Comparison of ENCODE assay signal across 1 cellular context in the genomic region with DNA sequence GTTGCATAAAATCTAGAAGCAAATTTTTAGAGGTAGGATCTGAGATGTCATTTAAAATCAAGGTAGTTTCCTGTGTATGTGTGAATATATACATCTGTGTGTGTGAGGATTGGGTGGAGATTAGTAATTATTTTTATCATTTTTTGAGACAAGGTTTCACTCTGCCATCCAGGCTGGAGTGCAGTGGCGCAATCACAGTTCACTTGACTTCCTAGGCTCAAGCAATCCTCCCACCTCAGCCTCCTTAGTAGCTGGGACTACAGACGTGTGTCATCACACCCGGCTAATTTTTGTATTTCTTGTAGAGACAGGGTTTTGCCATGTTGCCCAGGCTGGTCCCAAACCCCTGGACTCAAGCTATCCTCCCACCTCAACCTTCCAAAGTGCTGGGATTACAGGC.
TF ChIP-seq lines count a peak whose summit lies in the region.

No MANE protein-coding gene starts in this region.

TF ChIP-seq in HepG2, 621 proteins besides CTCF, POLR2A, EP300 and RAD21:
- TF ChIP-seq RNF2 (conservative IDR thresholded peaks at IDR 0.05; ENCODE audit: low read depth): no peak
- TF ChIP-seq, protein P1, sequence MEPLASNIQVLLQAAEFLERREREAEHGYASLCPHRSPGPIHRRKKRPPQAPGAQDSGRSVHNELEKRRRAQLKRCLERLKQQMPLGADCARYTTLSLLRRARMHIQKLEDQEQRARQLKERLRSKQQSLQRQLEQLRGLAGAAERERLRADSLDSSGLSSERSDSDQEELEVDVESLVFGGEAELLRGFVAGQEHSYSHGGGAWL (CRISPR knock-in tag; IDR thresholded peaks at IDR 0.05): no peak
- TF ChIP-seq CEBPB (IDR thresholded peaks at IDR 0.05; ENCODE audit: borderline replicate concordance, low read depth, low read length): 0 out of 2 replicates have a peak, but pooled peaks have one; percentile 19
- no peak for TF ChIP-seq ZNF501 (CRISPR knock-in tag; IDR thresholded peaks at IDR 0.05)
- TF ChIP-seq, protein P2, sequence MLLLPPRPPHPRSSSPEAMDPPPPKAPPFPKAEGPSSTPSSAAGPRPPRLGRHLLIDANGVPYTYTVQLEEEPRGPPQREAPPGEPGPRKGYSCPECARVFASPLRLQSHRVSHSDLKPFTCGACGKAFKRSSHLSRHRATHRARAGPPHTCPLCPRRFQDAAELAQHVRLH (CRISPR knock-in tag; IDR thresholded peaks at IDR 0.05; ENCODE audit: borderline replicate concordance, low read depth): no peak
TF ChIP-seq in HepG2: peak in this region for 1.
